Comparison of ENCODE assay signal across 25 cellular contexts in genomic region chr5:142937265-142937877, GRCh38.
DNase-seq lines count a peak whose midpoint lies in the region; ATAC-seq, FAIRE-seq and TF ChIP-seq lines count a peak whose summit lies in the region.
"Had no signal": no experiment of that assay in that cellular context is flagged by ENCODE, and none has a peak within 500 bp of the region (broad histone marks: within the 10 kb centered on the region; RNA-seq: fewer than 3 reads in every experiment).

No MANE protein-coding gene starts in this region.

- H3K9me3 Mint-ChIP-seq in stimulated activated effector memory CD8-positive, alpha-beta T cell treated with anti-CD3 and anti-CD28 coated beads, Interleukin-12 subunit alpha, Interleukin-12 subunit beta, amount 100 ng/mL, for 72 hours, result no peaks in the 10 kb centered on the region

- CTCF ChIA-PET in SK-N-SH (lab: Yijun Ruan, JAX), result interaction anchor here (1.2 kb wide), 1 partner anchor 466 kb away, joined by 5 read pairs; the partner anchor contains the start of gene NR3C1

- ATAC-seq in SK-N-SH treated with all-trans-retinoic acid at 6 μM for 48 hours (no peak), GM21390 (IDR thresholded peaks at IDR 0.05; ENCODE audit: unreplicated experiment) (no peak)
- no peak for ATAC-seq in stimulated activated effector memory CD8-positive, alpha-beta T cell treated with anti-CD3 and anti-CD28 coated beads, Interleukin-12 subunit alpha, Interleukin-12 subunit beta, amount 100 ng/mL, for 72 hours
- ATAC-seq: HepG2, K562, Panc1 had no signal

- H3F3A ChIP-seq in SK-N-SH (replicated peaks; ENCODE audit: insufficient read depth), result peaks cover 3% of the 10 kb centered on the region

- FAIRE-seq in D721Med (lab: Jason Lieb, UNC), result no peak
- FAIRE-seq: HepG2, K562 had no signal

- TF ChIP-seq RAD21 in SK-N-SH (IDR thresholded peaks at IDR 0.05; ENCODE audit: low read length), result no peak

- peaks cover 16% of the 10 kb centered on the region for H3K36me3 Mint-ChIP-seq in stimulated activated effector memory CD8-positive, alpha-beta T cell treated with anti-CD3 and anti-CD28 coated beads, Interleukin-12 subunit alpha, Interleukin-12 subunit beta, amount 100 ng/mL, for 72 hours

- no peaks in the 10 kb centered on the region for H4K20me1 ChIP-seq in SK-N-SH (ENCODE audit: insufficient read depth)

- peaks cover 66% of the 10 kb centered on the region for H3K4me1 Mint-ChIP-seq in stimulated activated effector memory CD8-positive, alpha-beta T cell treated with anti-CD3 and anti-CD28 coated beads, Interleukin-12 subunit alpha, Interleukin-12 subunit beta, amount 100 ng/mL, for 72 hours

- TF ChIP-seq EP300 in SK-N-SH (IDR thresholded peaks at IDR 0.05; ENCODE audit: borderline replicate concordance in 1 of 2, low read depth in 1 of 2, low read length in 1 of 2), result no peak

- no peaks in the 10 kb centered on the region for H3K27me3 ChIP-seq in SK-N-SH (ENCODE audit: insufficient read depth)

- POLR2A ChIA-PET in SK-N-SH (lab: Yijun Ruan, JAX), result no interaction called here

- no peak overlapping the region for H2AFZ ChIP-seq in SK-N-SH (ENCODE audit: low read depth)

- H3K9me3 ChIP-seq in SK-N-SH, result no peaks in the 10 kb centered on the region

- H3K79me2 ChIP-seq in SK-N-SH (ENCODE audit: insufficient read depth), result no peaks in the 10 kb centered on the region

- TF ChIP-seq CTCF in SK-N-SH (IDR thresholded peaks at IDR 0.05) (no peak), D721Med (IDR thresholded peaks at IDR 0.05; ENCODE audit: insufficient read depth, missing control alignments) (no peak)

- H3K4me3 Mint-ChIP-seq in stimulated activated effector memory CD8-positive, alpha-beta T cell treated with anti-CD3 and anti-CD28 coated beads, Interleukin-12 subunit alpha, Interleukin-12 subunit beta, amount 100 ng/mL, for 72 hours, result no peak overlapping the region

- H3K27ac ChIP-seq in SK-N-SH (ENCODE audit: low read depth in 2 of 2, low read length in 1 of 2), result peak overlapping the region in 1 of 2 experiments; percentile 47; a peak in 1 of 4 replicates
- H3K27ac ChIP-seq: 22Rv1, C4-2B, HL-60 had no signal

- H3K4me2 ChIP-seq in SK-N-SH, result peak overlapping the region; percentile 13; the same call in 1 of the 2 replicates

- H3K4me3 ChIP-seq in SK-N-SH (ENCODE audit: low read depth in 2 of 2, low read length in 1 of 2), result no peak overlapping the region
- H3K4me3 ChIP-seq: K562 had no signal

- DNase-seq in SK-N-SH, result no peak
- peak; percentile 53 for DNase-seq in NCI-H69 (lab: John Stamatoyannopoulos, UW)
- peak; percentile 18 for DNase-seq in fibroblast of gingiva (ENCODE audit: low read depth)
- DNase-seq in stimulated activated effector memory CD8-positive, alpha-beta T cell treated with anti-CD3 and anti-CD28 coated beads, Interleukin-12 subunit alpha, Interleukin-12 subunit beta, amount 100 ng/mL, for 72 hours (ENCODE audit: low spot score in 2 of 2), result no peak
- DNase-seq in D721Med (ENCODE audit: insufficient read length, low spot score), result no peak
- no peak for DNase-seq in OCI-M1 (lab: John Stamatoyannopoulos, UW)
- DNase-seq: ACHN, DMS79 treated with DMSO at 0.1 percent for 48 hours, GOT3, HCEC 1CT, MM.1S, NCI-H1092, NCI-H1436, NCI-H187 treated with DMSO at 0.1 percent for 48 hours, NCI-H2227 treated with DMSO at 0.1 percent for 48 hours, NCI-H510A, NCI-H748 treated with DMSO at 0.1 percent for 48 hours had no signal

- peaks cover 8 to 28% of the 10 kb centered on the region in 2 experiments for H3K4me1 ChIP-seq in SK-N-SH (ENCODE audit: control insufficient read depth in 1 of 2, insufficient read depth in 2 of 2, low read depth in 1 of 2, low read length in 1 of 2)

- WGBS in SK-N-SH (ENCODE audit: low lambda C conversion rate), result 94% methylated on average over 6 of the region's 6 CpGs

- peak overlapping the region; percentile 29 for H3K27ac Mint-ChIP-seq in stimulated activated effector memory CD8-positive, alpha-beta T cell treated with anti-CD3 and anti-CD28 coated beads, Interleukin-12 subunit alpha, Interleukin-12 subunit beta, amount 100 ng/mL, for 72 hours

- H3K36me3 ChIP-seq in SK-N-SH (replicated peaks in 1 of 2; ENCODE audit: control insufficient read depth in 1 of 2, insufficient read depth in 2 of 2, low read length in 1 of 2), result peaks cover 0 to 18% of the 10 kb centered on the region in 2 experiments

- H3K9ac ChIP-seq in SK-N-SH, result no peak overlapping the region

- H3K9me2 ChIP-seq in SK-N-SH, result no peaks in the 10 kb centered on the region

TF ChIP-seq in SK-N-SH, 30 proteins besides CTCF, POLR2A, EP300 and RAD21:
- TF ChIP-seq MXI1 (IDR thresholded peaks at IDR 0.05; ENCODE audit: low read depth, low read length), result no peak
- TF ChIP-seq TEAD4 (IDR thresholded peaks at IDR 0.05; ENCODE audit: borderline replicate concordance, insufficient read depth), result no peak
- TF ChIP-seq POLR2AphosphoS5 (IDR thresholded peaks at IDR 0.05; ENCODE audit: low read depth, low read length), result no peak
- TF ChIP-seq FOXM1 (IDR thresholded peaks at IDR 0.05; ENCODE audit: low read depth), result no peak
TF ChIP-seq in SK-N-SH: peak in this region for 0.

TF ChIP-seq in SK-N-SH treated with all-trans-retinoic acid at 6 μM for 48 hours, 23 proteins besides CTCF, POLR2A, EP300 and RAD21 (continues in another document):
- TF ChIP-seq ZNF565 (CRISPR knock-in tag; conservative IDR thresholded peaks at IDR 0.05; ENCODE audit: low read depth), result no peak
- no peak for TF ChIP-seq TOX (CRISPR knock-in tag; IDR thresholded peaks at IDR 0.05; ENCODE audit: borderline replicate concordance)
- TF ChIP-seq, protein P1, sequence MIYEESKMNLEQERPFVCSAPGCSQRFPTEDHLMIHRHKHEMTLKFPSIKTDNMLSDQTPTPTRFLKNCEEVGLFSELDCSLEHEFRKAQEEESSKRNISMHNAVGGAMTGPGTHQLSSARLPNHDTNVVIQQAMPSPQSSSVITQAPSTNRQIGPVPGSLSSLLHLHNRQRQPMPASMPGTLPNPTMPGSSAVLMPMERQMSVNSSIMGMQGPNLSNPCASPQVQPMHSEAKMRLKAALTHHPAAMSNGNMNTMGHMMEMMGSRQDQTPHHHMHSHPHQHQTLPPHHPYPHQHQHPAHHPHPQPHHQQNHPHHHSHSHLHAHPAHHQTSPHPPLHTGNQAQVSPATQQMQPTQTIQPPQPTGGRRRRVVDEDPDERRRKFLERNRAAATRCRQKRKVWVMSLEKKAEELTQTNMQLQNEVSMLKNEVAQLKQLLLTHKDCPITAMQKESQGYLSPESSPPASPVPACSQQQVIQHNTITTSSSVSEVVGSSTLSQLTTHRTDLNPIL (CRISPR knock-in tag; IDR thresholded peaks at IDR 0.05; ENCODE audit: low read depth), result no peak
- no peak for TF ChIP-seq ESRRG (CRISPR knock-in tag; IDR thresholded peaks at IDR 0.05)
- no peak for TF ChIP-seq OSR1 (CRISPR knock-in tag; IDR thresholded peaks at IDR 0.05)
- TF ChIP-seq, protein P2, sequence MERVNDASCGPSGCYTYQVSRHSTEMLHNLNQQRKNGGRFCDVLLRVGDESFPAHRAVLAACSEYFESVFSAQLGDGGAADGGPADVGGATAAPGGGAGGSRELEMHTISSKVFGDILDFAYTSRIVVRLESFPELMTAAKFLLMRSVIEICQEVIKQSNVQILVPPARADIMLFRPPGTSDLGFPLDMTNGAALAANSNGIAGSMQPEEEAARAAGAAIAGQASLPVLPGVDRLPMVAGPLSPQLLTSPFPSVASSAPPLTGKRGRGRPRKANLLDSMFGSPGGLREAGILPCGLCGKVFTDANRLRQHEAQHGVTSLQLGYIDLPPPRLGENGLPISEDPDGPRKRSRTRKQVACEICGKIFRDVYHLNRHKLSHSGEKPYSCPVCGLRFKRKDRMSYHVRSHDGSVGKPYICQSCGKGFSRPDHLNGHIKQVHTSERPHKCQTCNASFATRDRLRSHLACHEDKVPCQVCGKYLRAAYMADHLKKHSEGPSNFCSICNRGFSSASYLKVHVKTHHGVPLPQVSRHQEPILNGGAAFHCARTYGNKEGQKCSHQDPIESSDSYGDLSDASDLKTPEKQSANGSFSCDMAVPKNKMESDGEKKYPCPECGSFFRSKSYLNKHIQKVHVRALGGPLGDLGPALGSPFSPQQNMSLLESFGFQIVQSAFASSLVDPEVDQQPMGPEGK (CRISPR knock-in tag; IDR thresholded peaks at IDR 0.05; ENCODE audit: borderline replicate concordance), result no peak
- TF ChIP-seq SNAI2 (CRISPR knock-in tag; IDR thresholded peaks at IDR 0.05), result no peak
- no peak for TF ChIP-seq ISL1 (CRISPR knock-in tag; IDR thresholded peaks at IDR 0.05)
- no peak for TF ChIP-seq ARNTL (CRISPR knock-in tag; IDR thresholded peaks at IDR 0.05; ENCODE audit: borderline replicate concordance, low read depth)
- TF ChIP-seq POU6F1 (CRISPR knock-in tag; IDR thresholded peaks at IDR 0.05; ENCODE audit: borderline replicate concordance, low read depth), result no peak
- no peak for TF ChIP-seq RARB (CRISPR knock-in tag; IDR thresholded peaks at IDR 0.05)
- TF ChIP-seq TCF4 (CRISPR knock-in tag; IDR thresholded peaks at IDR 0.05; ENCODE audit: borderline replicate concordance), result no peak

Comparison
In these comparisons a context has a peak if more than half of its experiments do, and no peak if none do; other contexts are left out.
1. DNase-seq: peak in NCI-H69 (single experiment) and fibroblast of gingiva (single experiment); none in SK-N-SH (single experiment), stimulated activated effector memory CD8-positive, alpha-beta T cell treated with anti-CD3 and anti-CD28 coated beads, Interleukin-12 subunit alpha, Interleukin-12 subunit beta, amount 100 ng/mL, for 72 hours (0 of 2), D721Med (single experiment) and OCI-M1 (single experiment).